ENCODE assay signal across 8 cellular contexts in the genomic region with DNA sequence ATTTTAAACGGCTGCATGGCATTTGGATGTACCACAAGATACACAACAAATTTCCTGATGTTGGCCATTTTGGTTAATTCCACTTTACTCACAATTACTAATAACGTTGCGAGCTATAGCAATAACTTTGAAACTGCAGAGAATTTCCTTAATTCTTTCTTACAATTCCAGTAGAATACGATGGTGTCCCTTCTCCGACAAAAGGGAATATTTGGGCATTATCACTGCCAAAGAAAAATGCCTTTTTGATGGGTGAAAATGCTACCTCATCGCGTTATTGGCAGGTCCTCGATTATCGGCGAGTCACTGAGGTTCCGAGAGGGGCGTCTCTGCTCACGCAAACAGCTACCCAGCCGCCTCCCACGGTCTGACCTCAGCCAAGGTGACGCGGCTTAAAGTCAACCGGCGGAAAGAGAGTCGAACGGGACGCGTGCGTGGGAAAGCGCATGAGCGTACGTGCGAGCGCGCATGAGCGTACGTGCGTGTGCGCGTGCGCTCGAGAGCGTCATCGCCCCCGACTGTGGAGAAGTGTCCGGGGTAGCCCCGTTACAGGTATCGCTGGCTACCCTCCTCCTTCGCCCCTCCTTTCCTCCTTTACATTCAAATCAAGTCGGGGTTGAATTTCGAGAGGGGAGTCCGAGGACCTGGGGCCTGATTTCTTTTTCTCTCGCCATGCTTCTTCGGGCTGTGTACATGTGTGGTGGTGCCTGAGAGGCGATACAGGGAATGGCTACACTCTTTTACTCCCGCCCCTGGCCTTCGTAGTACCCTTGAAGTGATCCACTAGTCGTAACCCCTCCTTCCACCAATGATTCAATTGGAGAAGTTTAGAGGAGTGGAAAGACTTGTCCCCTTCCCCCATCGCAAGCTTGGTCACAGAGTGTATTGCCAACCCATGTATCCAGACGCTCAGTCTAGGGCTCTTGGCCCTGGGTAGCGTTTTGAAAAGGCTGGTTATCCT. TPM values are rescaled to one million over a fixed set of nuclear protein-coding genes. Genes with fewer than 3 reads are reported as not detected.
DNase-seq lines count a peak whose midpoint lies in the region; ATAC-seq and TF ChIP-seq lines count a peak whose summit lies in the region.

A gene (plus strand): TSS at position 495 of the 961 bp plus-strand sequence. CDS start 931 bp downstream, outside the sequence.

- peak; percentile 45 for DNase-seq in DMS153 (lab: John Stamatoyannopoulos, UW)
- DNase-seq in OCI-M2 (lab: John Stamatoyannopoulos, UW; ENCODE audit: unreplicated experiment): peak; percentile 74
- DNase-seq in activated T-cell treated with anti-CD3 and anti-CD28 coated beads for 4 hours: peak; percentile 89
- DNase-seq in erythroblast (lab: John Stamatoyannopoulos, UW): peak; percentile 97
- DNase-seq in mucosa of gallbladder (ENCODE audit: low spot score): peak; percentile 89
- peak; percentile 89 for DNase-seq in stimulated activated CD8-positive, alpha-beta memory T cell treated with anti-CD3 and anti-CD28 coated beads, Interleukin-4, amount 100 ng/mL, for 24 hours (ENCODE audit: low read depth)

- TF ChIP-seq POLR2A in erythroblast (IDR thresholded peaks at IDR 0.05; ENCODE audit: low read length): peak; percentile 94

- ATAC-seq in GM21576 (IDR thresholded peaks at IDR 0.05; ENCODE audit: unreplicated experiment): peak; percentile 93

- TF ChIP-seq RAD21 in Ishikawa (IDR thresholded peaks at IDR 0.05; ENCODE audit: low read depth): no peak

- no peak for TF ChIP-seq EP300 in Ishikawa (IDR thresholded peaks at IDR 0.05; ENCODE audit: borderline replicate concordance)

TF ChIP-seq in Ishikawa, 13 proteins besides CTCF, POLR2A, EP300 and RAD21:
- TF ChIP-seq YY1 (IDR thresholded peaks at IDR 0.05; ENCODE audit: low read depth) (no peak), TAF1 (IDR thresholded peaks at IDR 0.05; ENCODE audit: low read depth) (peak; percentile 62; the same call in 1 of the 2 replicates), TCF12 (IDR thresholded peaks at IDR 0.05; ENCODE audit: low read depth) (peak; percentile 44; the same call in 1 of the 2 replicates), EGR1 (IDR thresholded peaks at IDR 0.05) (peak; percentile 17; the same call in 1 of the 2 replicates), NFIC (IDR thresholded peaks at IDR 0.05) (no peak), CREB1 (IDR thresholded peaks at IDR 0.05; ENCODE audit: low read depth) (peak; percentile 61), FOXM1 (IDR thresholded peaks at IDR 0.05; ENCODE audit: borderline replicate concordance, low read depth) (no peak), ZBTB7A (IDR thresholded peaks at IDR 0.05; ENCODE audit: low read depth) (no peak), CEBPB (IDR thresholded peaks at IDR 0.05) (no peak), TEAD4 (IDR thresholded peaks at IDR 0.05) (no peak)
- TF ChIP-seq, protein P1, sequence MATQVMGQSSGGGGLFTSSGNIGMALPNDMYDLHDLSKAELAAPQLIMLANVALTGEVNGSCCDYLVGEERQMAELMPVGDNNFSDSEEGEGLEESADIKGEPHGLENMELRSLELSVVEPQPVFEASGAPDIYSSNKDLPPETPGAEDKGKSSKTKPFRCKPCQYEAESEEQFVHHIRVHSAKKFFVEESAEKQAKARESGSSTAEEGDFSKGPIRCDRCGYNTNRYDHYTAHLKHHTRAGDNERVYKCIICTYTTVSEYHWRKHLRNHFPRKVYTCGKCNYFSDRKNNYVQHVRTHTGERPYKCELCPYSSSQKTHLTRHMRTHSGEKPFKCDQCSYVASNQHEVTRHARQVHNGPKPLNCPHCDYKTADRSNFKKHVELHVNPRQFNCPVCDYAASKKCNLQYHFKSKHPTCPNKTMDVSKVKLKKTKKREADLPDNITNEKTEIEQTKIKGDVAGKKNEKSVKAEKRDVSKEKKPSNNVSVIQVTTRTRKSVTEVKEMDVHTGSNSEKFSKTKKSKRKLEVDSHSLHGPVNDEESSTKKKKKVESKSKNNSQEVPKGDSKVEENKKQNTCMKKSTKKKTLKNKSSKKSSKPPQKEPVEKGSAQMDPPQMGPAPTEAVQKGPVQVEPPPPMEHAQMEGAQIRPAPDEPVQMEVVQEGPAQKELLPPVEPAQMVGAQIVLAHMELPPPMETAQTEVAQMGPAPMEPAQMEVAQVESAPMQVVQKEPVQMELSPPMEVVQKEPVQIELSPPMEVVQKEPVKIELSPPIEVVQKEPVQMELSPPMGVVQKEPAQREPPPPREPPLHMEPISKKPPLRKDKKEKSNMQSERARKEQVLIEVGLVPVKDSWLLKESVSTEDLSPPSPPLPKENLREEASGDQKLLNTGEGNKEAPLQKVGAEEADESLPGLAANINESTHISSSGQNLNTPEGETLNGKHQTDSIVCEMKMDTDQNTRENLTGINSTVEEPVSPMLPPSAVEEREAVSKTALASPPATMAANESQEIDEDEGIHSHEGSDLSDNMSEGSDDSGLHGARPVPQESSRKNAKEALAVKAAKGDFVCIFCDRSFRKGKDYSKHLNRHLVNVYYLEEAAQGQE (IDR thresholded peaks at IDR 0.05; ENCODE audit: low read depth): no peak
- TF ChIP-seq, protein P2, sequence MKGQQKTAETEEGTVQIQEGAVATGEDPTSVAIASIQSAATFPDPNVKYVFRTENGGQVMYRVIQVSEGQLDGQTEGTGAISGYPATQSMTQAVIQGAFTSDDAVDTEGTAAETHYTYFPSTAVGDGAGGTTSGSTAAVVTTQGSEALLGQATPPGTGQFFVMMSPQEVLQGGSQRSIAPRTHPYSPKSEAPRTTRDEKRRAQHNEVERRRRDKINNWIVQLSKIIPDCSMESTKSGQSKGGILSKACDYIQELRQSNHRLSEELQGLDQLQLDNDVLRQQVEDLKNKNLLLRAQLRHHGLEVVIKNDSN (IDR thresholded peaks at IDR 0.05): no peak
- TF ChIP-seq, protein P3, sequence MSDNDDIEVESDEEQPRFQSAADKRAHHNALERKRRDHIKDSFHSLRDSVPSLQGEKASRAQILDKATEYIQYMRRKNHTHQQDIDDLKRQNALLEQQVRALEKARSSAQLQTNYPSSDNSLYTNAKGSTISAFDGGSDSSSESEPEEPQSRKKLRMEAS (IDR thresholded peaks at IDR 0.05): peak; percentile 93

RNA-seq across cellular contexts. Expression of the gene that starts here (rescaled TPM):
- total RNA-seq in mucosa of gallbladder: 12.7 TPM

Comparison
In these comparisons a context has a peak if more than half of its experiments do, and no peak if none do; other contexts are left out.
1. Peak in every context shown above with its lines: DNase-seq and ATAC-seq.
2. DNase-seq: peak in every context shown above with its lines; median percentile 97 in erythroblast; 89 in activated T-cell treated with anti-CD3 and anti-CD28 coated beads for 4 hours; 89 in mucosa of gallbladder; 89 in stimulated activated CD8-positive, alpha-beta memory T cell treated with anti-CD3 and anti-CD28 coated beads, Interleukin-4, amount 100 ng/mL, for 24 hours; 74 in OCI-M2; 45 in DMS153.